8 cellular contexts compared by ENCODE assay signal in the genomic region with DNA sequence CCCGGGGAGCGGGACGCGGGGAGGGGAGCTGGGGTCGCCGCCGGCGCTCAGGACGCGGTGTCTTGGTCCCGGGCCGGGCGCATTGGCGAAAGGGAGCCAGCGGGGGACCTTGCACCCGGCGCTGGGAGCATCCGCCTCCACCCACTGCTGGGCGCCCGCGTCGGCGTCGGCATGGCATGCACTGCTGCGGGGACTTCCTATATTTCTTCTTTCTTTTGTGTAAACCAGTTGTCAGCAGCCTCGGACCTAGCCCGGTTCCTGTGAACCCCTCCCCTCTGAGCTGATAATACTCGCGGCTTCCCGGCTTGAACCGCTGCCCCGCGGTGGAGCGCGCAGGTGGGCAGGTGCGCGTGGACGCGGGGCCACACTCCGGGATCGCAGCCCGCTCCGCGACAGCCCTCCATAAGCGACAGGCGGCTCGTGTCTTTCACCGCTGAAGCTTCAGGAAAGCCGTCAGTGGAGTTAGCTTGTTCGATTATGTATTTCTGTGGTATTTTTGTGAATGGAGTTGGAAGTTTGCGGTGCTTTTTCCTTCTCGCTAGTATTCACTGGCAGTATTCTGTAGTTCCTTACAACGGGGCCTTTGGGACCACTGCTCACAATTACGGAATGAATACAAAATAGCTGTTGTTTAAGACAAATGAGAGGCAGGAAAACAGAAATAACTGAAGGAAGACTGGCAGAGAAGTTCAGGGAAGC. TPM values are rescaled to one million over a fixed set of nuclear protein-coding genes. Genes with fewer than 3 reads are reported as not detected.
DNase-seq lines count a peak whose midpoint lies in the region; ATAC-seq, FAIRE-seq and TF ChIP-seq lines count a peak whose summit lies in the region.

No MANE protein-coding gene starts in this region.

- H3K4me3 ChIP-seq in BJ (ENCODE audit: low read depth, low read length) = peak overlapping the region; percentile 56

- POLR2A ChIA-PET in BJ (lab: Charles Lee) = no interaction called here

- TF ChIP-seq CTCF in BJ (IDR thresholded peaks at IDR 0.05; ENCODE audit: insufficient read depth, low read depth, low read length) (no peak), D721Med (IDR thresholded peaks at IDR 0.05; ENCODE audit: insufficient read depth, missing control alignments) (no peak)

- peak overlapping the region in 1 of 2 donors; percentile 82 for H3K27ac Mint-ChIP-seq in activated naive CD4-positive, alpha-beta T cell treated with anti-CD3 and anti-CD28 coated beads, Interleukin-2, amount 50 U/mL, for 72 hours

- DNase-seq in BJ (ENCODE audit: low read depth) (no peak), RCC 7860 (ENCODE audit: low spot score) (peak; percentile 40), left ventricle myocardium superior (peak; percentile 61), sciatic nerve (ENCODE audit: low spot score) (peak; percentile 60), D721Med (ENCODE audit: insufficient read length, low spot score) (no peak)
- peak; percentile 33 to 64 for DNase-seq in activated naive CD4-positive, alpha-beta T cell treated with anti-CD3 and anti-CD28 coated beads, Interleukin-2, amount 50 U/mL, for 72 hours (ENCODE audit: low spot score in 2 of 2)

- CTCF ChIA-PET in BJ (lab: Yijun Ruan, JAX) = interaction anchor here (1.2 kb wide), 2 partner anchors 10 to 319 kb away, joined by 3 read pairs; no protein-coding TSS in a partner anchor

- intact Hi-C loops in left ventricle myocardium superior (cut with micrococcal nuclease) = no loop called here
- intact Hi-C loops in sciatic nerve (cut with DNase I) = no loop called here

- peaks cover 5 to 7% of the 10 kb centered on the region in 2 donors for H3K36me3 Mint-ChIP-seq in activated naive CD4-positive, alpha-beta T cell treated with anti-CD3 and anti-CD28 coated beads, Interleukin-2, amount 50 U/mL, for 72 hours

- ATAC-seq in GM19324 (IDR thresholded peaks at IDR 0.05; ENCODE audit: low FRiP score, unreplicated experiment) (peak; percentile 29), HG03439 (IDR thresholded peaks at IDR 0.05; ENCODE audit: unreplicated experiment) (peak; percentile 23), left ventricle myocardium superior (peak; percentile 38), sciatic nerve (no peak)
- peak; percentile 21 to 48 for ATAC-seq in activated naive CD4-positive, alpha-beta T cell treated with anti-CD3 and anti-CD28 coated beads, Interleukin-2, amount 50 U/mL, for 72 hours

- no peaks in the 10 kb centered on the region for H3K9me3 Mint-ChIP-seq in activated naive CD4-positive, alpha-beta T cell treated with anti-CD3 and anti-CD28 coated beads, Interleukin-2, amount 50 U/mL, for 72 hours

- no peaks in the 10 kb centered on the region for H3K27me3 ChIP-seq in BJ (ENCODE audit: control insufficient read depth, insufficient read depth, low read length)

- H3K36me3 ChIP-seq in BJ (ENCODE audit: control insufficient read depth, insufficient read depth, low read length) = no peaks in the 10 kb centered on the region

- FAIRE-seq in RCC 7860 (lab: Jason Lieb, UNC) = no peak
- no peak for FAIRE-seq in D721Med (lab: Jason Lieb, UNC)

RNA-seq across cellular contexts. Expression of a gene that starts 0.8 kb away (rescaled TPM):
- polyA plus RNA-seq in BJ (2011; rRNA removed) = 3.6 and 8.4 TPM in 2 replicates
- polyA minus RNA-seq in BJ (2011; rRNA and poly(A)+ RNA removed) = 3.4 and 5.6 TPM in 2 replicates
- 10 to 100 TPM in 1 of 2 donors, 1 to 10 TPM in 1; 7.4 to 14.5 TPM for total RNA-seq in activated naive CD4-positive, alpha-beta T cell treated with anti-CD3 and anti-CD28 coated beads, Interleukin-2, amount 50 U/mL, for 72 hours
- total RNA-seq in left ventricle myocardium superior (2.5 TPM), sciatic nerve (5.3 TPM)

Comparison
In these comparisons a context has a peak if more than half of its experiments do, and no peak if none do; other contexts are left out.
1. DNase-seq: peak in RCC 7860 (single experiment), activated naive CD4-positive, alpha-beta T cell treated with anti-CD3 and anti-CD28 coated beads, Interleukin-2, amount 50 U/mL, for 72 hours (2 of 2), left ventricle myocardium superior (single experiment) and sciatic nerve (single experiment); none in BJ (single experiment) and D721Med (single experiment).